28 cellular contexts compared by ENCODE assay signal in genomic region chr5:135279328-135279727, GRCh38.
"Had no signal": no experiment of that assay in that cellular context is flagged by ENCODE, and none has a peak within 500 bp of the region (broad histone marks: within the 10 kb centered on the region; RNA-seq: fewer than 3 reads in every experiment).

No MANE protein-coding gene starts in this region.

- H3K27me3 ChIP-seq: colonic mucosa, dorsolateral prefrontal cortex, esophagus muscularis mucosa, esophagus squamous epithelium, gastrocnemius medialis, gastroesophageal sphincter, heart left ventricle, hepatocyte had no signal

- H3K79me2 ChIP-seq: hepatocyte had no signal

- H3K4me2 ChIP-seq: hepatocyte had no signal

- DNase-seq: colonic mucosa; cortex of kidney; dermis blood vessel endothelial cell; dorsolateral prefrontal cortex; effector CD4-positive, alpha-beta T cell; effector CD8-positive, alpha-beta T cell; effector memory CD4-positive, alpha-beta T cell; effector memory CD8-positive, alpha-beta T cell; endodermal cell; erythroblast; esophagus squamous epithelium; foreskin fibroblast; foreskin keratinocyte; foreskin melanocyte; gastrocnemius medialis; glutamatergic neuron; head of caudate nucleus; heart left ventricle; heart right ventricle had no signal

- H2AFZ ChIP-seq: hepatocyte had no signal

- H3K27ac ChIP-seq: colonic mucosa, coronary artery, dorsolateral prefrontal cortex, epithelial cell of prostate, esophagus muscularis mucosa, esophagus squamous epithelium, foreskin keratinocyte, gastrocnemius medialis, gastroesophageal sphincter, heart left ventricle, heart right ventricle, hepatocyte had no signal

- H3K4me1 ChIP-seq: colonic mucosa, esophagus muscularis mucosa, foreskin keratinocyte, gastrocnemius medialis, gastroesophageal sphincter, heart left ventricle, heart right ventricle had no signal

- ATAC-seq: effector memory CD8-positive, alpha-beta T cell; esophagus mucosa; foreskin keratinocyte; gastrocnemius medialis; gastroesophageal sphincter; heart left ventricle; heart right ventricle had no signal

- H3K9me3 ChIP-seq: colonic mucosa, esophagus muscularis mucosa, esophagus squamous epithelium, gastrocnemius medialis, gastroesophageal sphincter had no signal

- H3K36me3 ChIP-seq: colonic mucosa, esophagus muscularis mucosa, esophagus squamous epithelium, gastrocnemius medialis, gastroesophageal sphincter, heart left ventricle, heart right ventricle had no signal

- FAIRE-seq: endometrium, endothelial cell of umbilical vein, frontal cortex had no signal

- H3K4me3 ChIP-seq: colonic mucosa, coronary artery, dorsolateral prefrontal cortex, esophagus muscularis mucosa, esophagus squamous epithelium, gastrocnemius medialis, gastroesophageal sphincter, heart left ventricle, heart right ventricle, hepatocyte had no signal
